Comparison of ENCODE assay signal across 18 cellular contexts in genomic region chr19:956747-957451, GRCh38. TPM values are rescaled to one million over a fixed set of nuclear protein-coding genes. Genes with fewer than 3 reads are reported as not detected.
A peak's percentile ranks its signal among the peaks of the same experiment; 100 is the strongest.
DNase-seq lines count a peak whose midpoint lies in the region; ATAC-seq and TF ChIP-seq lines count a peak whose summit lies in the region.
"Had no signal": no experiment of that assay in that cellular context is flagged by ENCODE, and none has a peak within 500 bp of the region (broad histone marks: within the 10 kb centered on the region; RNA-seq: fewer than 3 reads in every experiment).

No MANE protein-coding gene starts in this region.

- peaks cover 18% of the 10 kb centered on the region for H3K27me3 Mint-ChIP-seq in GM23338 (ENCODE audit: insufficient read depth, low read depth, poor library complexity)
- H3K27me3 Mint-ChIP-seq in activated CD8-positive, alpha-beta T cell treated with anti-CD3 and anti-CD28 coated beads for 36 hours = no peaks in the 10 kb centered on the region
- H3K27me3 Mint-ChIP-seq: B cell; stimulated activated naive B cell treated with anti-CD40 and anti-IgM and Interleukin-4, amounts not matched to agents 10 μg/mL and 1 μg/mL and 100 μg/mL, for 72 hours had no signal

- peaks cover 18% of the 10 kb centered on the region for H3K4me1 ChIP-seq in A673 (ENCODE audit: insufficient read depth, low read length, poor library complexity, severe bottlenecking)
- peaks cover 36% of the 10 kb centered on the region for H3K4me1 ChIP-seq in GM23338 (ENCODE audit: insufficient read depth)
- H3K4me1 ChIP-seq in ascending aorta = no peaks in the 10 kb centered on the region

- POLR2A ChIA-PET in A673 (lab: Charles Lee; ENCODE audit: low non-redundant PET) = interaction anchor here (0.7 kb wide), 1 partner anchor 21 kb away, joined by 11 read pairs; no protein-coding TSS in a partner anchor
- POLR2A ChIA-PET in activated CD8-positive, alpha-beta T cell treated with anti-CD3 and anti-CD28 coated beads for 36 hours (lab: Charles Lee) = interaction anchor here (0.6 kb wide), 1 partner anchor 148 kb away, joined by 3 read pairs; no protein-coding TSS in a partner anchor

- no TSS peak for BruUV-seq in A673 (replicated peaks; lab: Mats Ljungman, UMichigan)

- intact Hi-C loops in A673 (cut with micrococcal nuclease; ENCODE audit: unreplicated experiment) = no loop called here
- intact Hi-C loops in left colon (cut with DNase I, micrococcal nuclease) = no loop called here
- intact Hi-C loops in activated CD8-positive, alpha-beta T cell treated with anti-CD3 and anti-CD28 coated beads for 36 hours (cut with micrococcal nuclease) = no loop called here
- intact Hi-C loops in ascending aorta (cut with DNase I) = no loop called here

- peaks cover 30% of the 10 kb centered on the region for H3K4me1 Mint-ChIP-seq in GM23338
- H3K4me1 Mint-ChIP-seq in activated CD8-positive, alpha-beta T cell treated with anti-CD3 and anti-CD28 coated beads for 36 hours (ENCODE audit: low read depth) = peaks cover 10% of the 10 kb centered on the region

- H3K9me3 ChIP-seq in A673 (ENCODE audit: low read depth, low read length, poor library complexity, severe bottlenecking) = no peaks in the 10 kb centered on the region
- H3K9me3 ChIP-seq in ascending aorta = no peaks in the 10 kb centered on the region
- H3K9me3 ChIP-seq: lower lobe of right lung, prostate gland had no signal

- H3K36me3 ChIP-seq in A673 (ENCODE audit: insufficient read depth, low read length, poor library complexity, severe bottlenecking) (no peaks in the 10 kb centered on the region), GM23338 (ENCODE audit: insufficient read depth) (no peaks in the 10 kb centered on the region), ascending aorta (no peaks in the 10 kb centered on the region)
- H3K36me3 ChIP-seq: prostate gland had no signal

- no peak overlapping the region for H3K27ac ChIP-seq in A673 (ENCODE audit: low read depth, low read length, poor library complexity, severe bottlenecking)
- peak overlapping the region; percentile 88 for H3K27ac ChIP-seq in GM23338 (ENCODE audit: low read depth)
- no peak overlapping the region for H3K27ac ChIP-seq in ascending aorta
- H3K27ac ChIP-seq: lower lobe of right lung, prostate gland had no signal

- H3K4me3 Mint-ChIP-seq in GM23338 = no peak overlapping the region
- H3K4me3 Mint-ChIP-seq in activated CD8-positive, alpha-beta T cell treated with anti-CD3 and anti-CD28 coated beads for 36 hours = no peak overlapping the region
- H3K4me3 Mint-ChIP-seq: B cell; stimulated activated naive B cell treated with anti-CD40 and anti-IgM and Interleukin-4, amounts not matched to agents 10 μg/mL and 1 μg/mL and 100 μg/mL, for 72 hours had no signal

- CTCF ChIA-PET in A673 (lab: Charles Lee) = no interaction called here
- CTCF ChIA-PET in activated CD8-positive, alpha-beta T cell treated with anti-CD3 and anti-CD28 coated beads for 36 hours (lab: Charles Lee) = no interaction called here

- peak; percentile 9 for ATAC-seq in GM23338
- peak; percentile 18 for ATAC-seq in left colon
- ATAC-seq in activated CD8-positive, alpha-beta T cell treated with anti-CD3 and anti-CD28 coated beads for 36 hours = no peak
- ATAC-seq in HG03097 (IDR thresholded peaks at IDR 0.05; ENCODE audit: low FRiP score, unreplicated experiment) = no peak
- ATAC-seq: stimulated activated naive B cell treated with anti-CD40 and anti-IgM and Interleukin-4, amounts not matched to agents 10 μg/mL and 1 μg/mL and 100 μg/mL, for 72 hours had no signal

- DNase-seq in A673 (ENCODE audit: low spot score) (peak; percentile 61), GM23338 (ENCODE audit: low spot score) (peak; percentile 60), amniotic stem cell (lab: John Stamatoyannopoulos, UW) (peak; percentile 11), left colon (no peak), ascending aorta (ENCODE audit: low spot score in 2 of 2) (no peak)
- no peak for DNase-seq in activated CD8-positive, alpha-beta T cell treated with anti-CD3 and anti-CD28 coated beads for 36 hours
- DNase-seq in activated T-cell treated with anti-CD3 and anti-CD28 coated beads, Interleukin-2, amount 50 U/mL, for 1 hour = no peak
- DNase-seq: effector CD4-positive, alpha-beta T cell; GF-D8; lower lobe of right lung; MV-4-11; NCI-H524 treated with DMSO at 0.1 percent for 48 hours; SHP77; stimulated activated CD4-positive, alpha-beta T cell treated with anti-CD3 and anti-CD28 coated beads, Interleukin-2, amount 100 ng/mL, for 48 hours; stimulated activated naive B cell treated with anti-CD40 and anti-IgM and Interleukin-4, amounts not matched to agents 10 μg/mL and 1 μg/mL and 100 μg/mL, for 72 hours had no signal

- H3K9me3 Mint-ChIP-seq in GM23338 = no peaks in the 10 kb centered on the region
- H3K9me3 Mint-ChIP-seq in activated CD8-positive, alpha-beta T cell treated with anti-CD3 and anti-CD28 coated beads for 36 hours = no peaks in the 10 kb centered on the region
- H3K9me3 Mint-ChIP-seq: stimulated activated naive B cell treated with anti-CD40 and anti-IgM and Interleukin-4, amounts not matched to agents 10 μg/mL and 1 μg/mL and 100 μg/mL, for 72 hours had no signal

- no peaks in the 10 kb centered on the region for H3K9me2 ChIP-seq in GM23338 (ENCODE audit: insufficient read depth)

- no peaks in the 10 kb centered on the region for H3K27me3 ChIP-seq in A673 (replicated peaks; ENCODE audit: insufficient read depth, low read depth, low read length, poor library complexity)
- no peaks in the 10 kb centered on the region for H3K27me3 ChIP-seq in GM23338 (ENCODE audit: insufficient read depth)
- no peaks in the 10 kb centered on the region for H3K27me3 ChIP-seq in ascending aorta

- no peak overlapping the region for H2AFZ ChIP-seq in GM23338

- peaks cover 28% of the 10 kb centered on the region for H3K79me2 ChIP-seq in GM23338 (replicated peaks; ENCODE audit: insufficient read depth)

- no peak overlapping the region for H3K4me2 ChIP-seq in GM23338

- TF ChIP-seq CTCF in A673 (conservative IDR thresholded peaks at IDR 0.05; ENCODE audit: low read depth, low read length) (no peak), GM23338 (conservative IDR thresholded peaks at IDR 0.05; ENCODE audit: low read depth in 2 of 2) (no peak), ascending aorta (IDR thresholded peaks at IDR 0.05) (no peak)
- TF ChIP-seq CTCF in activated CD8-positive, alpha-beta T cell treated with anti-CD3 and anti-CD28 coated beads for 36 hours (IDR thresholded peaks at IDR 0.05) = no peak

- peak overlapping the region; percentile 67 for H3K27ac Mint-ChIP-seq in GM23338
- no peak overlapping the region for H3K27ac Mint-ChIP-seq in activated CD8-positive, alpha-beta T cell treated with anti-CD3 and anti-CD28 coated beads for 36 hours
- H3K27ac Mint-ChIP-seq: B cell had no signal

- H3F3A ChIP-seq in GM23338 (replicated peaks; ENCODE audit: low read depth) = peaks cover 19% of the 10 kb centered on the region; the same call in 1 of the 2 replicates

- no peak overlapping the region for H3K4me3 ChIP-seq in A673 (ENCODE audit: low read depth, low read length, poor library complexity, severe bottlenecking)
- no peak overlapping the region for H3K4me3 ChIP-seq in GM23338
- no peak overlapping the region for H3K4me3 ChIP-seq in ascending aorta
- H3K4me3 ChIP-seq: lower lobe of right lung, prostate gland had no signal

- H4K20me1 ChIP-seq in GM23338 (replicated peaks; ENCODE audit: insufficient read depth) = no peaks in the 10 kb centered on the region; the same call in 1 of the 2 replicates

- H3K36me3 Mint-ChIP-seq in GM23338 (ENCODE audit: low read depth) = peaks cover 8% of the 10 kb centered on the region
- H3K36me3 Mint-ChIP-seq in activated CD8-positive, alpha-beta T cell treated with anti-CD3 and anti-CD28 coated beads for 36 hours (ENCODE audit: low read depth) = no peaks in the 10 kb centered on the region

RNA-seq across cellular contexts. Expression of gene WDR18, which starts 27.2 kb away (rescaled TPM):
- total RNA-seq in A673 (2021) (109 and 116 TPM in 2 replicates), left colon (10 to 100 TPM; 21.5 to 28.1 TPM), ascending aorta (65.7 TPM)
- total RNA-seq in GM23338 (2014; rRNA removed; shearing (Covaris generic)) = 112 and 157 TPM in 2 replicates
- polyA plus RNA-seq in GM23338 (2016; fragmentation: Nextera tagmentation; extraction: Ambion mirVana) = 155 and 156 TPM in 2 replicates
- 10 to 100 TPM; 75.3 to 78.1 TPM for total RNA-seq in activated CD8-positive, alpha-beta T cell treated with anti-CD3 and anti-CD28 coated beads for 36 hours

RNA-seq across cellular contexts. Expression of gene ARID3A, which starts 31.1 kb away (rescaled TPM):
- total RNA-seq in A673 (2021) (19.6 and 26.3 TPM in 2 replicates), left colon (10 to 100 TPM; 10.7 to 11.6 TPM), ascending aorta (55.3 TPM)
- 48.8 and 51.6 TPM in 2 replicates for total RNA-seq in GM23338 (2014; rRNA removed; shearing (Covaris generic))
- polyA plus RNA-seq in GM23338 (2016; fragmentation: Nextera tagmentation; extraction: Ambion mirVana) = 33.6 and 36.6 TPM in 2 replicates
- 10 to 100 TPM; 18.7 to 22.1 TPM for total RNA-seq in activated CD8-positive, alpha-beta T cell treated with anti-CD3 and anti-CD28 coated beads for 36 hours

RNA-seq across cellular contexts. Expression of gene KISS1R, which starts 39.8 kb away (rescaled TPM):
- total RNA-seq in A673 (2021) (0.20 TPM in 1 of 2 replicates, not detected in the other), left colon (not detected), ascending aorta (not detected)
- total RNA-seq in GM23338 (2014; rRNA removed; shearing (Covaris generic)) = 2.4 and 4.0 TPM in 2 replicates
- polyA plus RNA-seq in GM23338 (2016; fragmentation: Nextera tagmentation; extraction: Ambion mirVana) = 0.78 and 1.0 TPM in 2 replicates
- 10 to 100 TPM; 14.0 to 15.5 TPM for total RNA-seq in activated CD8-positive, alpha-beta T cell treated with anti-CD3 and anti-CD28 coated beads for 36 hours
- total RNA-seq: lower lobe of right lung, prostate gland had no signal

RNA-seq across cellular contexts. Expression of gene GRIN3B, which starts 43.3 kb away (rescaled TPM):
- not detected in 2 replicates for total RNA-seq in A673 (2021)
- total RNA-seq in GM23338 (2014; rRNA removed; shearing (Covaris generic)) = 0.23 and 2.8 TPM in 2 replicates
- 0.11 and 0.28 TPM in 2 replicates for polyA plus RNA-seq in GM23338 (2016; fragmentation: Nextera tagmentation; extraction: Ambion mirVana)
- total RNA-seq in left colon = not detected
- total RNA-seq in activated CD8-positive, alpha-beta T cell treated with anti-CD3 and anti-CD28 coated beads for 36 hours = under 1 TPM in 1 of 2 experiments, not detected in 1; 0.07 TPM
- total RNA-seq in ascending aorta = not detected

RNA-seq across cellular contexts. Expression of gene R3HDM4, which starts 43.9 kb away (rescaled TPM):
- 39.3 and 45.5 TPM in 2 replicates for total RNA-seq in A673 (2021)
- 87.1 and 87.8 TPM in 2 replicates for total RNA-seq in GM23338 (2014; rRNA removed; shearing (Covaris generic))
- 76.5 and 87.4 TPM in 2 replicates for polyA plus RNA-seq in GM23338 (2016; fragmentation: Nextera tagmentation; extraction: Ambion mirVana)
- total RNA-seq in left colon = 10 to 100 TPM; 54.6 to 66.4 TPM
- 10 to 100 TPM; 58.4 to 61.5 TPM for total RNA-seq in activated CD8-positive, alpha-beta T cell treated with anti-CD3 and anti-CD28 coated beads for 36 hours
- 81.5 TPM for total RNA-seq in ascending aorta

Comparison
In these comparisons a context has a peak if more than half of its experiments do, and no peak if none do; other contexts are left out.
1. DNase-seq: peak in A673 (single experiment), GM23338 (single experiment) and amniotic stem cell (single experiment); none in left colon (0 of 2), activated CD8-positive, alpha-beta T cell treated with anti-CD3 and anti-CD28 coated beads for 36 hours (single experiment), ascending aorta (0 of 2) and activated T-cell treated with anti-CD3 and anti-CD28 coated beads, Interleukin-2, amount 50 U/mL, for 1 hour (single experiment).
2. ATAC-seq: peak in GM23338 (single experiment) and left colon (single experiment); none in activated CD8-positive, alpha-beta T cell treated with anti-CD3 and anti-CD28 coated beads for 36 hours (single experiment) and HG03097 (single experiment).